In genomic region chr15:39267685-39268084, GRCh38 we compare ENCODE assay signal across 1 cellular context.
TF ChIP-seq lines count a peak whose summit lies in the region.

No MANE protein-coding gene starts in this region.

TF ChIP-seq in GM12878, 131 proteins besides CTCF, POLR2A, EP300 and RAD21 (continued from another document):
- TF ChIP-seq FOXK2 (IDR thresholded peaks at IDR 0.05) (no peak), ATF3 (IDR thresholded peaks at IDR 0.05; ENCODE audit: borderline replicate concordance, extremely low read depth, low read depth, low read length) (no peak), JUNB (IDR thresholded peaks at IDR 0.05) (no peak), EZH2 (IDR thresholded peaks at IDR 0.05; ENCODE audit: borderline replicate concordance, control insufficient read depth, low read depth, low read length) (no peak), POLR2AphosphoS5 (IDR thresholded peaks at IDR 0.05; ENCODE audit: low read length) (no peak), PKNOX1 (IDR thresholded peaks at IDR 0.05) (no peak), RUNX3 (IDR thresholded peaks at IDR 0.05; ENCODE audit: low read length) (no peak), CHD1 (IDR thresholded peaks at IDR 0.05; ENCODE audit: low read depth, low read length) (no peak), DPF2 (IDR thresholded peaks at IDR 0.05) (no peak), ZNF622 (IDR thresholded peaks at IDR 0.05) (no peak), NFIC (IDR thresholded peaks at IDR 0.05; ENCODE audit: low read depth, low read length) (no peak), BCLAF1 (IDR thresholded peaks at IDR 0.05) (no peak), SP1 (IDR thresholded peaks at IDR 0.05; ENCODE audit: low read depth, low read length) (no peak), SIX5 (IDR thresholded peaks at IDR 0.05; ENCODE audit: low read depth, low read length, severe bottlenecking) (no peak)
